In genomic region chr1:23558140-23558871, GRCh38 we compare ENCODE assay signal across 1 cellular context.
TF ChIP-seq lines count a peak whose summit lies in the region.

No MANE protein-coding gene starts in this region.

TF ChIP-seq in GM12878, 131 proteins besides CTCF, POLR2A, EP300 and RAD21 (continued from another document and continues in another):
- TF ChIP-seq BCLAF1 (IDR thresholded peaks at IDR 0.05) (no peak), IKZF1 (conservative IDR thresholded peaks at IDR 0.05) (peak; percentile 76), BRCA1 (IDR thresholded peaks at IDR 0.05; ENCODE audit: low read depth, low read length) (no peak), FOS (IDR thresholded peaks at IDR 0.05; ENCODE audit: borderline replicate concordance, extremely low read depth, insufficient read length) (no peak), REST (IDR thresholded peaks at IDR 0.05; ENCODE audit: low read depth, low read length) (no peak), LARP7 (IDR thresholded peaks at IDR 0.05) (peak; percentile 38), ETV6 (conservative IDR thresholded peaks at IDR 0.05 in 1 of 2, IDR thresholded peaks at IDR 0.05 in 1 of 2; ENCODE audit: borderline replicate concordance in 1 of 2, low read depth in 1 of 2) (no peak), RFX5 (IDR thresholded peaks at IDR 0.05; ENCODE audit: low read depth, low read length) (no peak), FOXK2 (IDR thresholded peaks at IDR 0.05) (no peak), ESRRA (IDR thresholded peaks at IDR 0.05; ENCODE audit: low read length) (no peak), SREBF2 (IDR thresholded peaks at IDR 0.05; ENCODE audit: low read length) (no peak), ZZZ3 (IDR thresholded peaks at IDR 0.05; ENCODE audit: control insufficient read depth, insufficient read length, low read depth) (no peak), TBL1XR1 (IDR thresholded peaks at IDR 0.05; ENCODE audit: low read depth, low read length) (no peak), MYC (IDR thresholded peaks at IDR 0.05; ENCODE audit: insufficient read depth, insufficient read length, insufficient replicate concordance, low read length, severe bottlenecking) (no peak), ZNF24 (IDR thresholded peaks at IDR 0.05) (no peak), ZNF592 (IDR thresholded peaks at IDR 0.05) (no peak), ATF2 (IDR thresholded peaks at IDR 0.05; ENCODE audit: low read length) (no peak), CREB1 (IDR thresholded peaks at IDR 0.05; ENCODE audit: low read depth) (peak; percentile 9; the same call in 1 of the 2 replicates), CBX3 (IDR thresholded peaks at IDR 0.05; ENCODE audit: borderline replicate concordance, low read depth) (no peak), ZSCAN29 (IDR thresholded peaks at IDR 0.05) (no peak), BCL11A (IDR thresholded peaks at IDR 0.05; ENCODE audit: low read depth, low read length) (0 out of 2 replicates have a peak, but pooled peaks have one; percentile 8), SPI1 (IDR thresholded peaks at IDR 0.05; ENCODE audit: borderline replicate concordance, insufficient read depth, low read depth, low read length) (no peak), KAT2A (conservative IDR thresholded peaks at IDR 0.05; ENCODE audit: control insufficient read depth, low read depth, low read length) (no peak), ZBED1 (IDR thresholded peaks at IDR 0.05; ENCODE audit: borderline replicate concordance) (no peak), NBN (IDR thresholded peaks at IDR 0.05) (no peak), CEBPB (IDR thresholded peaks at IDR 0.05; ENCODE audit: borderline replicate concordance in 1 of 2, low read depth in 2 of 2, low read length in 2 of 2) (no peak), HDAC6 (IDR thresholded peaks at IDR 0.05; ENCODE audit: unreplicated experiment) (no peak)
- TF ChIP-seq, protein P1, sequence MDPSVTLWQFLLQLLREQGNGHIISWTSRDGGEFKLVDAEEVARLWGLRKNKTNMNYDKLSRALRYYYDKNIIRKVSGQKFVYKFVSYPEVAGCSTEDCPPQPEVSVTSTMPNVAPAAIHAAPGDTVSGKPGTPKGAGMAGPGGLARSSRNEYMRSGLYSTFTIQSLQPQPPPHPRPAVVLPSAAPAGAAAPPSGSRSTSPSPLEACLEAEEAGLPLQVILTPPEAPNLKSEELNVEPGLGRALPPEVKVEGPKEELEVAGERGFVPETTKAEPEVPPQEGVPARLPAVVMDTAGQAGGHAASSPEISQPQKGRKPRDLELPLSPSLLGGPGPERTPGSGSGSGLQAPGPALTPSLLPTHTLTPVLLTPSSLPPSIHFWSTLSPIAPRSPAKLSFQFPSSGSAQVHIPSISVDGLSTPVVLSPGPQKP (IDR thresholded peaks at IDR 0.05; ENCODE audit: low read depth, low read length): peak; percentile 30; the same call in 1 of the 2 replicates
- TF ChIP-seq, protein P2, sequence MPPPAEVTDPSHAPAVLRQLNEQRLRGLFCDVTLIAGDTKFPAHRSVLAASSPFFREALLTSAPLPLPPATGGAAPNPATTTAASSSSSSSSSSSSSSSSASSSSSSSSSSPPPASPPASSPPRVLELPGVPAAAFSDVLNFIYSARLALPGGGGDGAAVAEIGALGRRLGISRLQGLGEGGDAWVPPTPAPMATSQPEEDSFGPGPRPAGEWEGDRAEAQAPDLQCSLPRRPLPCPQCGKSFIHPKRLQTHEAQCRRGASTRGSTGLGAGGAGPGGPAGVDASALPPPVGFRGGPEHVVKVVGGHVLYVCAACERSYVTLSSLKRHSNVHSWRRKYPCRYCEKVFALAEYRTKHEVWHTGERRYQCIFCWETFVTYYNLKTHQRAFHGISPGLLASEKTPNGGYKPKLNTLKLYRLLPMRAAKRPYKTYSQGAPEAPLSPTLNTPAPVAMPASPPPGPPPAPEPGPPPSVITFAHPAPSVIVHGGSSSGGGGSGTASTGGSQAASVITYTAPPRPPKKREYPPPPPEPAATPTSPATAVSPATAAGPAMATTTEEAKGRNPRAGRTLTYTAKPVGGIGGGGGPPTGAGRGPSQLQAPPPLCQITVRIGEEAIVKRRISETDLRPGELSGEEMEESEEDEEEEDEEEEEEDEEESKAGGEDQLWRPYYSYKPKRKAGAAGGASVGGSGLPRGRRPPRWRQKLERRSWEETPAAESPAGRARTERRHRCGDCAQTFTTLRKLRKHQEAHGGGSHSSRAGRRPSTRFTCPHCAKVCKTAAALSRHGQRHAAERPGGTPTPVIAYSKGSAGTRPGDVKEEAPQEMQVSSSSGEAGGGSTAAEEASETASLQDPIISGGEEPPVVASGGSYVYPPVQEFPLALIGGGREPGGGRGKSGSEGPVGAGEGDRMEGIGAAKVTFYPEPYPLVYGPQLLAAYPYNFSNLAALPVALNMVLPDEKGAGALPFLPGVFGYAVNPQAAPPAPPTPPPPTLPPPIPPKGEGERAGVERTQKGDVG (CRISPR knock-in tag; IDR thresholded peaks at IDR 0.05): no peak
- TF ChIP-seq, protein P3, sequence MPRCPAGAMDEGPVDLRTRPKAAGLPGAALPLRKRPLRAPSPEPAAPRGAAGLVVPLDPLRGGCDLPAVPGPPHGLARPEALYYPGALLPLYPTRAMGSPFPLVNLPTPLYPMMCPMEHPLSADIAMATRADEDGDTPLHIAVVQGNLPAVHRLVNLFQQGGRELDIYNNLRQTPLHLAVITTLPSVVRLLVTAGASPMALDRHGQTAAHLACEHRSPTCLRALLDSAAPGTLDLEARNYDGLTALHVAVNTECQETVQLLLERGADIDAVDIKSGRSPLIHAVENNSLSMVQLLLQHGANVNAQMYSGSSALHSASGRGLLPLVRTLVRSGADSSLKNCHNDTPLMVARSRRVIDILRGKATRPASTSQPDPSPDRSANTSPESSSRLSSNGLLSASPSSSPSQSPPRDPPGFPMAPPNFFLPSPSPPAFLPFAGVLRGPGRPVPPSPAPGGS (IDR thresholded peaks at IDR 0.05; ENCODE audit: borderline replicate concordance, insufficient read depth, low read depth, low read length, poor library complexity, severe bottlenecking): no peak
- TF ChIP-seq, protein P4, sequence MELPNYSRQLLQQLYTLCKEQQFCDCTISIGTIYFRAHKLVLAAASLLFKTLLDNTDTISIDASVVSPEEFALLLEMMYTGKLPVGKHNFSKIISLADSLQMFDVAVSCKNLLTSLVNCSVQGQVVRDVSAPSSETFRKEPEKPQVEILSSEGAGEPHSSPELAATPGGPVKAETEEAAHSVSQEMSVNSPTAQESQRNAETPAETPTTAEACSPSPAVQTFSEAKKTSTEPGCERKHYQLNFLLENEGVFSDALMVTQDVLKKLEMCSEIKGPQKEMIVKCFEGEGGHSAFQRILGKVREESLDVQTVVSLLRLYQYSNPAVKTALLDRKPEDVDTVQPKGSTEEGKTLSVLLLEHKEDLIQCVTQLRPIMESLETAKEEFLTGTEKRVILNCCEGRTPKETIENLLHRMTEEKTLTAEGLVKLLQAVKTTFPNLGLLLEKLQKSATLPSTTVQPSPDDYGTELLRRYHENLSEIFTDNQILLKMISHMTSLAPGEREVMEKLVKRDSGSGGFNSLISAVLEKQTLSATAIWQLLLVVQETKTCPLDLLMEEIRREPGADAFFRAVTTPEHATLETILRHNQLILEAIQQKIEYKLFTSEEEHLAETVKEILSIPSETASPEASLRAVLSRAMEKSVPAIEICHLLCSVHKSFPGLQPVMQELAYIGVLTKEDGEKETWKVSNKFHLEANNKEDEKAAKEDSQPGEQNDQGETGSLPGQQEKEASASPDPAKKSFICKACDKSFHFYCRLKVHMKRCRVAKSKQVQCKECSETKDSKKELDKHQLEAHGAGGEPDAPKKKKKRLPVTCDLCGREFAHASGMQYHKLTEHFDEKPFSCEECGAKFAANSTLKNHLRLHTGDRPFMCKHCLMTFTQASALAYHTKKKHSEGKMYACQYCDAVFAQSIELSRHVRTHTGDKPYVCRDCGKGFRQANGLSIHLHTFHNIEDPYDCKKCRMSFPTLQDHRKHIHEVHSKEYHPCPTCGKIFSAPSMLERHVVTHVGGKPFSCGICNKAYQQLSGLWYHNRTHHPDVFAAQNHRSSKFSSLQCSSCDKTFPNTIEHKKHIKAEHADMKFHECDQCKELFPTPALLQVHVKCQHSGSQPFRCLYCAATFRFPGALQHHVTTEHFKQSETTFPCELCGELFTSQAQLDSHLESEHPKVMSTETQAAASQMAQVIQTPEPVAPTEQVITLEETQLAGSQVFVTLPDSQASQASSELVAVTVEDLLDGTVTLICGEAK (IDR thresholded peaks at IDR 0.05; ENCODE audit: borderline replicate concordance): no peak
- TF ChIP-seq, protein P5, sequence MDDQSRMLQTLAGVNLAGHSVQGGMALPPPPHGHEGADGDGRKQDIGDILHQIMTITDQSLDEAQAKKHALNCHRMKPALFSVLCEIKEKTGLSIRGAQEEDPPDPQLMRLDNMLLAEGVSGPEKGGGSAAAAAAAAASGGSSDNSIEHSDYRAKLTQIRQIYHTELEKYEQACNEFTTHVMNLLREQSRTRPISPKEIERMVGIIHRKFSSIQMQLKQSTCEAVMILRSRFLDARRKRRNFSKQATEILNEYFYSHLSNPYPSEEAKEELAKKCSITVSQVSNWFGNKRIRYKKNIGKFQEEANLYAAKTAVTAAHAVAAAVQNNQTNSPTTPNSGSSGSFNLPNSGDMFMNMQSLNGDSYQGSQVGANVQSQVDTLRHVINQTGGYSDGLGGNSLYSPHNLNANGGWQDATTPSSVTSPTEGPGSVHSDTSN (IDR thresholded peaks at IDR 0.05; ENCODE audit: insufficient replicate concordance, low read depth, low read length): no peak
